In the genomic region with DNA sequence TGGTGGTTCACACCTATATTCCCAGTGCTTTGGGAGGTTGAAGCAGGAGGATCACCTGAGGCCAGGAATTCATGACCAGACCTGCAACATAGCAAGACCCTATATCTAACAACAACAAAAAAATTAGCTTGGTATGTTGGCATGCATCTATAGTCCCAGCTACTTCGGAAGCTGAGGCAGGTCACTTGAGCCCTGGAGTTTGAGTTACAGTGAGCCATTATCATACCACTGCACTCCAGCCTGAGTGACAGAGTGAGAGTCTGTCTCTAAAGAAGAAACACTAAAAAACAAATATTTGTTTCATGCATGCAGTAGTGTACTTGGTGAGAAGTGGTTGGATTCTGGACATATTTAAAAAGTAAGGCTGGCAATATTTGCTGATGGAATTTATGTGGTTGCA, we compare ENCODE assay signal across 9 cellular contexts.
"Had no signal": no experiment of that assay in that cellular context is flagged by ENCODE, and none has a peak within 500 bp of the region (broad histone marks: within the 10 kb centered on the region; RNA-seq: fewer than 3 reads in every experiment).

No MANE protein-coding gene starts in this region.

- H3K9ac ChIP-seq: GM23248 had no signal

- H3K4me1 Mint-ChIP-seq: GM23338, H9 had no signal

- H3K9me3 Mint-ChIP-seq: GM23338, H9, HFFc6 had no signal

- H3K4me2 ChIP-seq: GM23338 had no signal

- H3K9me3 ChIP-seq: HAP-1 had no signal

- H3K4me1 ChIP-seq: HAP-1 had no signal

- H3K4me3 ChIP-seq: GM23248, GM23338, HAP-1 had no signal

- H3K27ac ChIP-seq: GM23248 had no signal

- DNase-seq: GM23248, GOT3, H7, H9, HCEC 1CT, HFFc6 had no signal

- ATAC-seq: GM23338, HCT116 had no signal

- H2AFZ ChIP-seq: GM23248, GM23338 had no signal

- H3K27ac Mint-ChIP-seq: GM23338, H9, HFFc6 had no signal

- H3K36me3 ChIP-seq: HAP-1 had no signal

- H3K4me3 Mint-ChIP-seq: GM23338, H9, HFFc6 had no signal
